ENCODE assay signal across 28 cellular contexts in genomic region chr10:98302711-98303365, GRCh38. TPM values are rescaled to one million over a fixed set of nuclear protein-coding genes. Genes with fewer than 3 reads are reported as not detected.
DNase-seq lines count a peak whose midpoint lies in the region; ATAC-seq, FAIRE-seq and TF ChIP-seq lines count a peak whose summit lies in the region.
"Had no signal": no experiment of that assay in that cellular context is flagged by ENCODE, and none has a peak within 500 bp of the region (broad histone marks: within the 10 kb centered on the region; RNA-seq: fewer than 3 reads in every experiment).

No MANE protein-coding gene starts in this region.

- H2AFZ ChIP-seq in GM23248: no peak overlapping the region
- H2AFZ ChIP-seq: GM23338 had no signal

- ATAC-seq in left lung (peak; percentile 39), GM21360 (IDR thresholded peaks at IDR 0.05; ENCODE audit: unreplicated experiment) (no peak)
- ATAC-seq: activated T-helper 17 cell treated with anti-CD3 and anti-CD28 coated beads, Interleukin-2, amount 50 U/mL, for 72 hours; foreskin keratinocyte had no signal

- FAIRE-seq in RCC 7860 (lab: Jason Lieb, UNC): no peak
- FAIRE-seq: G401.6 had no signal

- H3K4me1 Mint-ChIP-seq in type B pancreatic cell (ENCODE audit: unreplicated experiment): no peaks in the 10 kb centered on the region
- H3K4me1 Mint-ChIP-seq: activated naive CD4-positive, alpha-beta T cell treated with anti-CD3 and anti-CD28 coated beads, Interleukin-2, amount 10 ng/mL, durations not matched to agents 7 days and 5 days; activated T-helper 17 cell treated with anti-CD3 and anti-CD28 coated beads, Interleukin-2, amount 50 U/mL, for 72 hours; GM23338 had no signal

- H3K4me3 ChIP-seq in GM23248 (no peak overlapping the region), left lung (no peak overlapping the region)
- H3K4me3 ChIP-seq: adrenal gland, esophagus muscularis mucosa, GM23338, sigmoid colon, thyroid gland had no signal

- 35 to 37% methylated on average over 4 of the region's 4 CpGs for WGBS in GM23248 (ENCODE audit: low coverage in 1 of 2, low lambda C conversion rate in 2 of 2, missing lambda C conversion rate in 2 of 2), 2 experiments

- no peaks in the 10 kb centered on the region for H3F3A ChIP-seq in GM23248 (ENCODE audit: insufficient read depth)

- no peak overlapping the region for H3K4me2 ChIP-seq in GM23248 (ENCODE audit: unreplicated experiment)
- H3K4me2 ChIP-seq: GM23338 had no signal

- H4K20me1 ChIP-seq in GM23248 (ENCODE audit: insufficient read depth): no peaks in the 10 kb centered on the region

- no peak overlapping the region for H3K27ac ChIP-seq in GM23248
- no peak overlapping the region for H3K27ac ChIP-seq in left lung
- H3K27ac ChIP-seq: esophagus muscularis mucosa, foreskin keratinocyte, sigmoid colon, thyroid gland had no signal

- no peak overlapping the region for H3K27ac Mint-ChIP-seq in type B pancreatic cell
- H3K27ac Mint-ChIP-seq: activated naive CD4-positive, alpha-beta T cell treated with anti-CD3 and anti-CD28 coated beads, Interleukin-2, amount 10 ng/mL, durations not matched to agents 7 days and 5 days; activated T-helper 17 cell treated with anti-CD3 and anti-CD28 coated beads, Interleukin-2, amount 50 U/mL, for 72 hours; GM23338; T-helper 2 cell treated with Interferon-gamma antibody and Interleukin-4, amounts not matched to agents 5 μg/mL and 100 μg/mL, for 36 hours had no signal

- H3K79me2 ChIP-seq in GM23248 (ENCODE audit: insufficient read depth): no peaks in the 10 kb centered on the region

- H3K9ac ChIP-seq in GM23248: no peak overlapping the region

- H3K27me3 Mint-ChIP-seq in type B pancreatic cell: peaks cover 12% of the 10 kb centered on the region

- intact Hi-C loops in left lung (cut with DNase I): no loop called here

- H3K4me1 ChIP-seq in GM23248 (ENCODE audit: insufficient read depth) (no peaks in the 10 kb centered on the region), left lung (no peaks in the 10 kb centered on the region)
- H3K4me1 ChIP-seq: adrenal gland, foreskin keratinocyte, sigmoid colon had no signal

- H3K27me3 ChIP-seq in GM23248 (replicated peaks; ENCODE audit: insufficient read depth) (no peaks in the 10 kb centered on the region), left lung (no peaks in the 10 kb centered on the region)
- H3K27me3 ChIP-seq: adrenal gland, sigmoid colon, thyroid gland had no signal

- no peaks in the 10 kb centered on the region for H3K36me3 Mint-ChIP-seq in type B pancreatic cell
- H3K36me3 Mint-ChIP-seq: activated naive CD4-positive, alpha-beta T cell treated with anti-CD3 and anti-CD28 coated beads, Interleukin-2, amount 10 ng/mL, durations not matched to agents 7 days and 5 days had no signal

- TF ChIP-seq CTCF in left lung (IDR thresholded peaks at IDR 0.05) (no peak), type B pancreatic cell (conservative IDR thresholded peaks at IDR 0.05) (no peak)

- DNase-seq in AG20443 (ENCODE audit: low spot score): peak; percentile 44
- DNase-seq in GM23248: peak; percentile 56
- peak; percentile 43 for DNase-seq in epidermal melanocyte (ENCODE audit: insufficient read length, low spot score)
- DNase-seq in left lung: no peak
- no peak for DNase-seq in T-helper 9 cell
- no peak for DNase-seq in RCC 7860 (ENCODE audit: low spot score)
- no peak for DNase-seq in type B pancreatic cell (ENCODE audit: extremely low spot score, unreplicated experiment)
- DNase-seq: ACHN; activated CD4-positive, alpha-beta T cell treated with anti-CD3 and anti-CD28 coated beads for 4 hours; activated naive CD4-positive, alpha-beta T cell treated with anti-CD3 and anti-CD28 coated beads, Interleukin-2, amount 10 ng/mL, durations not matched to agents 7 days and 5 days; adrenal gland; dermis blood vessel endothelial cell; DMS53; foreskin keratinocyte; hippocampal formation; left cardiac atrium; NCI-H1048; NCI-H187 treated with DMSO at 0.1 percent for 48 hours; SHP77 treated with DMSO at 0.1 percent for 48 hours; sigmoid colon; stimulated activated CD4-positive, alpha-beta T cell treated with anti-CD3 and anti-CD28 coated beads, Interleukin-4, amount 100 ng/mL, for 1 hour; thyroid gland had no signal

- in situ Hi-C loops in GM23248 (cut with MboI): no loop called here

- no peaks in the 10 kb centered on the region for H3K9me3 Mint-ChIP-seq in type B pancreatic cell
- H3K9me3 Mint-ChIP-seq: activated naive CD4-positive, alpha-beta T cell treated with anti-CD3 and anti-CD28 coated beads, Interleukin-2, amount 10 ng/mL, durations not matched to agents 7 days and 5 days; activated T-helper 17 cell treated with anti-CD3 and anti-CD28 coated beads, Interleukin-2, amount 50 U/mL, for 72 hours; GM23338; T-helper 2 cell treated with Interferon-gamma antibody and Interleukin-4, amounts not matched to agents 5 μg/mL and 100 μg/mL, for 36 hours had no signal

- H3K4me3 Mint-ChIP-seq in type B pancreatic cell: no peak overlapping the region
- H3K4me3 Mint-ChIP-seq: activated naive CD4-positive, alpha-beta T cell treated with anti-CD3 and anti-CD28 coated beads, Interleukin-2, amount 10 ng/mL, durations not matched to agents 7 days and 5 days; activated T-helper 17 cell treated with anti-CD3 and anti-CD28 coated beads, Interleukin-2, amount 50 U/mL, for 72 hours; GM23338; T-helper 2 cell treated with Interferon-gamma antibody and Interleukin-4, amounts not matched to agents 5 μg/mL and 100 μg/mL, for 36 hours had no signal

- H3K36me3 ChIP-seq in GM23248 (ENCODE audit: low read depth) (no peaks in the 10 kb centered on the region), left lung (no peaks in the 10 kb centered on the region)
- H3K36me3 ChIP-seq: adrenal gland, esophagus muscularis mucosa, sigmoid colon, thyroid gland had no signal

- no peaks in the 10 kb centered on the region for H3K9me3 ChIP-seq in GM23248 (ENCODE audit: low read depth)
- no peaks in the 10 kb centered on the region for H3K9me3 ChIP-seq in left lung
- H3K9me3 ChIP-seq: adrenal gland, esophagus muscularis mucosa, sigmoid colon, thyroid gland had no signal

- no peaks in the 10 kb centered on the region for H3K9me2 ChIP-seq in GM23248 (ENCODE audit: insufficient read depth)

RNA-seq across cellular contexts. Expression of gene LOXL4, which starts 34.8 kb away (rescaled TPM):
- total RNA-seq in GM23248 (2014; rRNA removed; shearing (Covaris generic)): 496 and 507 TPM in 2 replicates
- 319 and 320 TPM in 2 replicates for polyA plus RNA-seq in GM23248 (2016; fragmentation: Nextera tagmentation; extraction: Ambion mirVana)
- 1 to 10 TPM; 2.5 to 5.4 TPM for total RNA-seq in left lung
- 40.5 and 59.4 TPM in 2 replicates for total RNA-seq in type B pancreatic cell (ENCODE audit: low replicate concordance)
- total RNA-seq: activated T-helper 17 cell treated with anti-CD3 and anti-CD28 coated beads, Interleukin-2, amount 50 U/mL, for 72 hours had no signal

Comparison
In these comparisons a context has a peak if more than half of its experiments do, and no peak if none do; other contexts are left out.
1. DNase-seq: peak in AG20443 (single experiment), GM23248 (single experiment) and epidermal melanocyte (single experiment); none in left lung (0 of 2), T-helper 9 cell (single experiment), RCC 7860 (single experiment) and type B pancreatic cell (single experiment).